In genomic region chr11:31487848-31488247, GRCh38 we compare ENCODE assay signal across 8 cellular contexts. TPM values are rescaled to one million over a fixed set of nuclear protein-coding genes. Genes with fewer than 3 reads are reported as not detected.
A peak's percentile ranks its signal among the peaks of the same experiment; 100 is the strongest.
DNase-seq lines count a peak whose midpoint lies in the region; ATAC-seq, FAIRE-seq and TF ChIP-seq lines count a peak whose summit lies in the region.

No MANE protein-coding gene starts in this region.

- H3K4me2 ChIP-seq in A549, result no peak overlapping the region
- H3K4me2 ChIP-seq in neural progenitor cell, result no peak overlapping the region

- no peaks in the 10 kb centered on the region for H3K27me3 ChIP-seq in neural progenitor cell

- H3K4me1 Mint-ChIP-seq in neural progenitor cell, result peaks cover 6% of the 10 kb centered on the region

- no peaks in the 10 kb centered on the region for H3K27me3 Mint-ChIP-seq in neural progenitor cell (ENCODE audit: insufficient read depth, low read depth)

- TF ChIP-seq CTCF in A549 (IDR thresholded peaks at IDR 0.05) (peak; percentile 63), GM12873 (IDR thresholded peaks at IDR 0.05; ENCODE audit: insufficient read depth, low read depth, low read length, missing control alignments) (peak; percentile 36), neural progenitor cell (IDR thresholded peaks at IDR 0.05) (peak; percentile 48)

- no peak for FAIRE-seq in A549 (lab: Jason Lieb, UNC)

- TF ChIP-seq POLR2A in A549 (IDR thresholded peaks at IDR 0.05; ENCODE audit: low read length), result no peak
- no peak for TF ChIP-seq POLR2A in GM18505 (IDR thresholded peaks at IDR 0.05; ENCODE audit: borderline replicate concordance, extremely low read depth, insufficient read depth, insufficient read length)

- H3K4me3 Mint-ChIP-seq in neural progenitor cell, result no peak overlapping the region

- no peak overlapping the region for H3K9ac ChIP-seq in neural progenitor cell

- peak; percentile 64 to 68 for TF ChIP-seq RAD21 in A549 (conservative IDR thresholded peaks at IDR 0.05 in 1 of 2, IDR thresholded peaks at IDR 0.05 in 1 of 2)

- H3K36me3 Mint-ChIP-seq in neural progenitor cell, result peaks cover 48% of the 10 kb centered on the region

- H3K4me1 ChIP-seq in A549, result no peaks in the 10 kb centered on the region
- peaks cover 36% of the 10 kb centered on the region for H3K4me1 ChIP-seq in neural progenitor cell

- peaks cover 31% of the 10 kb centered on the region for H3K9me3 Mint-ChIP-seq in neural progenitor cell

- peak; percentile 73 to 75 for ATAC-seq in A549
- no peak for ATAC-seq in GM18505 (IDR thresholded peaks at IDR 0.05; ENCODE audit: unreplicated experiment)

- H3K27ac ChIP-seq in A549 (no peak overlapping the region), neural progenitor cell (no peak overlapping the region)

- POLR2A ChIA-PET in A549 (lab: Yijun Ruan, JAX), result no interaction called here

- peaks cover 99% of the 10 kb centered on the region for H3K79me2 ChIP-seq in neural progenitor cell (ENCODE audit: low read depth)

- no peak for TF ChIP-seq EP300 in A549 (IDR thresholded peaks at IDR 0.05)

- no peak overlapping the region for H2AFZ ChIP-seq in neural progenitor cell (replicated peaks)

- 28% methylated on average over 1 of the region's 1 CpG for WGBS in A549 (ENCODE audit: missing lambda C conversion rate)

- peaks cover 23% of the 10 kb centered on the region for H3F3A ChIP-seq in neural progenitor cell (ENCODE audit: low read depth)

- no peak overlapping the region for H3K27ac Mint-ChIP-seq in neural progenitor cell

- CTCF ChIA-PET in A549 (lab: Yijun Ruan, JAX), result interaction anchor here (0.8 to 2.6 kb wide), 4 partner anchors 174 to 519 kb away, joined by 3 to 17 read pairs (median 5); no protein-coding TSS in a partner anchor

- H3K9me3 ChIP-seq in A549 (no peaks in the 10 kb centered on the region), neural progenitor cell (ENCODE audit: low read depth) (peaks cover 5% of the 10 kb centered on the region)

- intact Hi-C loops in posterior cingulate gyrus (cut with DNase I), result no loop called here

- H4K20me1 ChIP-seq in neural progenitor cell (ENCODE audit: low read depth), result no peaks in the 10 kb centered on the region

- H3K36me3 ChIP-seq in neural progenitor cell, result peaks cover 10% of the 10 kb centered on the region

- H3K4me3 ChIP-seq in A549 (no peak overlapping the region), neural progenitor cell (no peak overlapping the region)

- DNase-seq in A549 (ENCODE audit: low read depth in 1 of 2, low spot score in 1 of 2) (peak in 1 of 2 experiments; percentile 68), NCI-H1105 treated with DMSO at 0.1 percent for 48 hours (lab: John Stamatoyannopoulos, UW) (peak; percentile 54), dedifferentiated amniotic fluid mesenchymal stem cell (ENCODE audit: extremely low spot score) (peak; percentile 53), neural progenitor cell (ENCODE audit: low spot score) (peak; percentile 41), posterior cingulate gyrus (no peak)
- DNase-seq in activated CD4-positive, CD25-positive, alpha-beta regulatory T cell treated with anti-CD3 and anti-CD28 coated beads, Interleukin-2, amount 50 U/mL, for 72 hours, result no peak

TF ChIP-seq in A549, 52 proteins besides CTCF, POLR2A, EP300 and RAD21:
- peak; percentile 67 for TF ChIP-seq MAFK (IDR thresholded peaks at IDR 0.05; ENCODE audit: partially characterized antibody)
- peak; percentile 54 for TF ChIP-seq SMC3 (IDR thresholded peaks at IDR 0.05)
- no peak for TF ChIP-seq RARB (CRISPR knock-in tag; IDR thresholded peaks at IDR 0.05)

RNA-seq across cellular contexts. Expression of gene IMMP1L, which starts 21.6 kb away (rescaled TPM):
- polyA plus RNA-seq in A549 (2011; rRNA removed), result 56.4 and 96.5 TPM in 2 replicates
- 45.2 and 54.5 TPM in 2 replicates for polyA plus RNA-seq in A549 (2012; cell fraction: cytosol; rRNA removed)
- 7.9 and 12.5 TPM in 2 replicates for polyA plus RNA-seq in A549 (2012; cell fraction: nucleus; rRNA removed)
- polyA plus RNA-seq in A549 (2017; fragmentation: RNase III; extraction: RNeasy Plus Mini Kit Qiagen cat#74134 plus additional on column Dnase treatment), result 97.4 to 135 TPM (median 115 TPM) in 3 replicates
- polyA minus RNA-seq in A549 (2011; rRNA and poly(A)+ RNA removed), result 6.0 and 7.4 TPM in 2 replicates
- 95.2 and 122 TPM in 2 replicates for total RNA-seq in neural progenitor cell (ENCODE audit: low replicate concordance)

RNA-seq across cellular contexts. Expression of gene ELP4, which starts 21.7 kb away (rescaled TPM):
- 26.0 and 27.2 TPM in 2 replicates for polyA plus RNA-seq in A549 (2011; rRNA removed)
- 8.9 and 9.9 TPM in 2 replicates for polyA plus RNA-seq in A549 (2012; cell fraction: cytosol; rRNA removed)
- polyA plus RNA-seq in A549 (2012; cell fraction: nucleus; rRNA removed), result 8.2 and 9.9 TPM in 2 replicates
- 16.9 to 17.2 TPM (median 17.1 TPM) in 3 replicates for polyA plus RNA-seq in A549 (2017; fragmentation: RNase III; extraction: RNeasy Plus Mini Kit Qiagen cat#74134 plus additional on column Dnase treatment)
- 12.7 and 16.5 TPM in 2 replicates for polyA minus RNA-seq in A549 (2011; rRNA and poly(A)+ RNA removed)
- 92.1 and 147 TPM in 2 replicates for total RNA-seq in neural progenitor cell (ENCODE audit: low replicate concordance)

Comparison
In these comparisons a context has a peak if more than half of its experiments do, and no peak if none do; other contexts are left out.
1. DNase-seq: peak in NCI-H1105 treated with DMSO at 0.1 percent for 48 hours (single experiment), dedifferentiated amniotic fluid mesenchymal stem cell (single experiment) and neural progenitor cell (single experiment); none in posterior cingulate gyrus (0 of 10) and activated CD4-positive, CD25-positive, alpha-beta regulatory T cell treated with anti-CD3 and anti-CD28 coated beads, Interleukin-2, amount 50 U/mL, for 72 hours (single experiment).
2. Peak in every context shown above with its lines, with median percentiles within 50 percentile points of each other: CTCF ChIP-seq.